ENCODE assay signal across 8 cellular contexts in genomic region chr17:48024149-48025039, GRCh38. TPM values are rescaled to one million over a fixed set of nuclear protein-coding genes. Genes with fewer than 3 reads are reported as not detected.
DNase-seq lines count a peak whose midpoint lies in the region; ATAC-seq and TF ChIP-seq lines count a peak whose summit lies in the region.

No MANE protein-coding gene starts in this region.

- CTCF ChIA-PET in T-cell (lab: Charles Lee), result interaction anchor here (1.0 to 2.6 kb wide), 9 partner anchors 12 to 594 kb away, joined by 3 to 37 read pairs (median 4); partner anchors contain the start of gene NFE2L1 (in 1 of the 2)

- peak; percentile 17 for TF ChIP-seq CTCF in cardiac fibroblast (IDR thresholded peaks at IDR 0.05; ENCODE audit: low read depth, low read length)

- POLR2A ChIA-PET in T-cell (lab: Charles Lee), result interaction anchor here in 1 of 2 donors (0.7 kb wide), 1 partner anchor 11 kb away, joined by 5 read pairs; no protein-coding TSS in a partner anchor

- peaks cover 28 to 35% (median 32%) of the 10 kb centered on the region in 3 donors for H3K4me1 Mint-ChIP-seq in T-cell

- H3K36me3 Mint-ChIP-seq in T-cell, result no peaks in the 10 kb centered on the region

- DNase-seq in EH (ENCODE audit: low read depth) (peak; percentile 71), T-cell (peak in 17 of 34 experiments; percentile 14 to 39 (median 29)), cardiac fibroblast (ENCODE audit: low read depth in 2 of 2) (peak; percentile 58 to 59), left colon (peak; percentile 72 to 78), HCEC 1CT (no peak)
- peak; percentile 59 for DNase-seq in stimulated activated CD8-positive, alpha-beta memory T cell treated with anti-CD3 and anti-CD28 coated beads, Interleukin-4, amount 100 ng/mL, for 48 hours

- peaks cover 32 to 38% of the 10 kb centered on the region in 2 donors for H3K27me3 Mint-ChIP-seq in T-cell

- intact Hi-C loops in left colon (cut with DNase I, micrococcal nuclease), result loop anchor here (5.0 kb wide), 2 partner anchors 98 to 103 kb away; no protein-coding TSS in a partner anchor

- peak; percentile 3 for ATAC-seq in HG03354 (IDR thresholded peaks at IDR 0.05; ENCODE audit: poor library complexity, severe bottlenecking, unreplicated experiment)
- ATAC-seq in T-cell (replicated peaks in 1 of 4), result peak; percentile 5 to 18 (median 8)
- ATAC-seq in left colon, result peak; percentile 35
- no peak for ATAC-seq in GM21786 (IDR thresholded peaks at IDR 0.05; ENCODE audit: unreplicated experiment)

- peak overlapping the region; percentile 79 to 90 (median 86) for H3K4me3 Mint-ChIP-seq in T-cell

- H3K9me3 Mint-ChIP-seq in T-cell, result no peaks in the 10 kb centered on the region

- peak overlapping the region; percentile 38 to 52 for H3K4me3 ChIP-seq in cardiac fibroblast (replicated peaks in 1 of 2; ENCODE audit: low read depth in 2 of 2, low read length in 2 of 2)

- peak overlapping the region; percentile 81 to 90 for H3K27ac Mint-ChIP-seq in T-cell

RNA-seq across cellular contexts. Expression of gene COPZ2, which starts 13.2 kb away (rescaled TPM):
- total RNA-seq in T-cell (1 to 10 TPM; 1.2 to 2.6 (median 1.9) TPM), left colon (1 to 10 TPM; 7.1 to 8.7 TPM)

RNA-seq across cellular contexts. Expression of gene NFE2L1, which starts 23.8 kb away (rescaled TPM):
- 10 to 100 TPM; 30.3 to 61.6 (median 43.9) TPM for total RNA-seq in T-cell
- total RNA-seq in left colon, result 100 to 1,000 TPM; 223 to 245 TPM

RNA-seq across cellular contexts. Expression of gene CDK5RAP3, which starts 53.5 kb away (rescaled TPM):
- total RNA-seq in T-cell, result 100 to 1,000 TPM; 247 to 349 (median 318) TPM
- total RNA-seq in left colon, result 100 to 1,000 TPM; 136 to 187 TPM
